15 cellular contexts compared by ENCODE assay signal in genomic region chr15:48802867-48803266, GRCh38. TPM values are rescaled to one million over a fixed set of nuclear protein-coding genes. Genes with fewer than 3 reads are reported as not detected.
DNase-seq lines count a peak whose midpoint lies in the region; ATAC-seq and TF ChIP-seq lines count a peak whose summit lies in the region.
"Had no signal": no experiment of that assay in that cellular context is flagged by ENCODE, and none has a peak within 500 bp of the region (broad histone marks: within the 10 kb centered on the region; RNA-seq: fewer than 3 reads in every experiment).

No MANE protein-coding gene starts in this region.

- CTCF ChIA-PET in activated CD4-positive, alpha-beta T cell treated with anti-CD3 and anti-CD28 coated beads for 36 hours (lab: Charles Lee): interaction anchor here (0.6 to 1.2 kb wide), 3 partner anchors 9 to 719 kb away, joined by 3 read pairs; no protein-coding TSS in a partner anchor

- H3F3A ChIP-seq in neural progenitor cell (ENCODE audit: low read depth): peaks cover 4% of the 10 kb centered on the region

- H3K9ac ChIP-seq in neural progenitor cell: no peak overlapping the region

- no peak for TF ChIP-seq CTCF in retinal pigment epithelial cell (conservative IDR thresholded peaks at IDR 0.05; ENCODE audit: low read depth, low read length)
- TF ChIP-seq CTCF in psoas muscle (IDR thresholded peaks at IDR 0.05): no peak
- TF ChIP-seq CTCF in neural progenitor cell (IDR thresholded peaks at IDR 0.05): no peak
- no peak for TF ChIP-seq CTCF in sigmoid colon (IDR thresholded peaks at IDR 0.05)

- no peaks in the 10 kb centered on the region for H3K27me3 Mint-ChIP-seq in activated CD4-positive, alpha-beta T cell treated with anti-CD3 and anti-CD28 coated beads for 36 hours
- H3K27me3 Mint-ChIP-seq in neural progenitor cell (ENCODE audit: insufficient read depth, low read depth): no peaks in the 10 kb centered on the region
- H3K27me3 Mint-ChIP-seq: activated CD4-positive, alpha-beta memory T cell treated with anti-CD3 and anti-CD28 coated beads, Interleukin-2, amount 10 ng/mL, durations not matched to agents 7 days and 5 days had no signal

- H3K4me1 ChIP-seq in psoas muscle (no peaks in the 10 kb centered on the region), neural progenitor cell (peaks cover 41% of the 10 kb centered on the region), sigmoid colon (no peaks in the 10 kb centered on the region)
- H3K4me1 ChIP-seq: uterus had no signal

- H3K27ac ChIP-seq in psoas muscle: no peak overlapping the region
- no peak overlapping the region for H3K27ac ChIP-seq in neural progenitor cell
- no peak overlapping the region for H3K27ac ChIP-seq in sigmoid colon
- H3K27ac ChIP-seq: uterus had no signal

- no peaks in the 10 kb centered on the region for H3K9me3 Mint-ChIP-seq in activated CD4-positive, alpha-beta T cell treated with anti-CD3 and anti-CD28 coated beads for 36 hours (ENCODE audit: low read depth)
- no peaks in the 10 kb centered on the region for H3K9me3 Mint-ChIP-seq in neural progenitor cell
- H3K9me3 Mint-ChIP-seq: activated CD4-positive, alpha-beta memory T cell treated with anti-CD3 and anti-CD28 coated beads, Interleukin-2, amount 10 ng/mL, durations not matched to agents 7 days and 5 days; immature natural killer cell had no signal

- no peak overlapping the region for H3K4me3 Mint-ChIP-seq in activated CD4-positive, alpha-beta T cell treated with anti-CD3 and anti-CD28 coated beads for 36 hours
- H3K4me3 Mint-ChIP-seq in neural progenitor cell: no peak overlapping the region
- H3K4me3 Mint-ChIP-seq: activated CD4-positive, alpha-beta memory T cell treated with anti-CD3 and anti-CD28 coated beads, Interleukin-2, amount 10 ng/mL, durations not matched to agents 7 days and 5 days; immature natural killer cell had no signal

- no peaks in the 10 kb centered on the region for H3K27me3 ChIP-seq in psoas muscle (ENCODE audit: insufficient read depth in 3 of 3, low read length in 2 of 3)
- H3K27me3 ChIP-seq in neural progenitor cell: no peaks in the 10 kb centered on the region
- H3K27me3 ChIP-seq in sigmoid colon: no peaks in the 10 kb centered on the region
- H3K27me3 ChIP-seq: uterus had no signal

- peaks cover 89% of the 10 kb centered on the region for H3K79me2 ChIP-seq in neural progenitor cell (ENCODE audit: low read depth)

- no peaks in the 10 kb centered on the region for H4K20me1 ChIP-seq in neural progenitor cell (ENCODE audit: low read depth)

- no peak overlapping the region for H3K4me2 ChIP-seq in neural progenitor cell

- H3K4me1 Mint-ChIP-seq in activated CD4-positive, alpha-beta T cell treated with anti-CD3 and anti-CD28 coated beads for 36 hours: peaks cover 28% of the 10 kb centered on the region
- peaks cover 32% of the 10 kb centered on the region for H3K4me1 Mint-ChIP-seq in neural progenitor cell

- ATAC-seq in activated CD4-positive, alpha-beta T cell treated with anti-CD3 and anti-CD28 coated beads for 36 hours: peak; percentile 86
- no peak for ATAC-seq in psoas muscle

- H3K36me3 ChIP-seq in psoas muscle (ENCODE audit: insufficient read depth in 1 of 2, low read depth in 1 of 2) (no peaks in the 10 kb centered on the region), neural progenitor cell (no peaks in the 10 kb centered on the region), sigmoid colon (no peaks in the 10 kb centered on the region)
- H3K36me3 ChIP-seq: uterus had no signal

- no peak for TF ChIP-seq EP300 in sigmoid colon (IDR thresholded peaks at IDR 0.05)

- H3K4me3 ChIP-seq in retinal pigment epithelial cell (ENCODE audit: low read length): no peak overlapping the region
- H3K4me3 ChIP-seq in psoas muscle: no peak overlapping the region
- no peak overlapping the region for H3K4me3 ChIP-seq in neural progenitor cell
- H3K4me3 ChIP-seq in sigmoid colon: no peak overlapping the region
- H3K4me3 ChIP-seq: uterus had no signal

- H2AFZ ChIP-seq in neural progenitor cell (replicated peaks): no peak overlapping the region

- no peak overlapping the region for H3K27ac Mint-ChIP-seq in activated CD4-positive, alpha-beta T cell treated with anti-CD3 and anti-CD28 coated beads for 36 hours
- no peak overlapping the region for H3K27ac Mint-ChIP-seq in neural progenitor cell
- H3K27ac Mint-ChIP-seq: activated CD4-positive, alpha-beta memory T cell treated with anti-CD3 and anti-CD28 coated beads, Interleukin-2, amount 10 ng/mL, durations not matched to agents 7 days and 5 days; immature natural killer cell had no signal

- peaks cover 34% of the 10 kb centered on the region for H3K36me3 Mint-ChIP-seq in activated CD4-positive, alpha-beta T cell treated with anti-CD3 and anti-CD28 coated beads for 36 hours (ENCODE audit: low read depth)
- H3K36me3 Mint-ChIP-seq in neural progenitor cell: peaks cover 2% of the 10 kb centered on the region

- intact Hi-C loops in activated CD4-positive, alpha-beta T cell treated with anti-CD3 and anti-CD28 coated beads for 36 hours (cut with DNase I, micrococcal nuclease): no loop called here
- intact Hi-C loops in psoas muscle (cut with DNase I): loop anchor here (5.0 to 10.0 kb wide), 2 partner anchors 446 to 448 kb away; no protein-coding TSS in a partner anchor
- intact Hi-C loops in sigmoid colon (cut with DNase I): loop anchor here (10.0 kb wide), 1 partner anchor 448 kb away; no protein-coding TSS in a partner anchor

- DNase-seq in activated CD4-positive, alpha-beta T cell treated with anti-CD3 and anti-CD28 coated beads for 36 hours: no peak
- no peak for DNase-seq in activated CD4-positive, alpha-beta T cell treated with anti-CD3 and anti-CD28 coated beads for 48 hours
- peak; percentile 9 for DNase-seq in NCI-H82 treated with DMSO at 0.1 percent for 48 hours (lab: John Stamatoyannopoulos, UW; ENCODE audit: unreplicated experiment)
- DNase-seq in dermis blood vessel endothelial cell: peak; percentile 10
- DNase-seq in retinal pigment epithelial cell (ENCODE audit: low read depth): peak; percentile 99
- DNase-seq in psoas muscle: no peak
- no peak for DNase-seq in neural progenitor cell (ENCODE audit: low spot score)
- no peak for DNase-seq in sigmoid colon
- DNase-seq: activated CD4-positive, alpha-beta memory T cell treated with anti-CD3 and anti-CD28 coated beads, Interleukin-2, amount 10 ng/mL, durations not matched to agents 7 days and 5 days; AML-193; immature natural killer cell; NCI-H146; posterior cingulate gyrus; SHP77 treated with DMSO at 0.1 percent for 48 hours; uterus had no signal

- H3K9me3 ChIP-seq in psoas muscle (no peaks in the 10 kb centered on the region), neural progenitor cell (ENCODE audit: low read depth) (no peaks in the 10 kb centered on the region), sigmoid colon (no peaks in the 10 kb centered on the region)
- H3K9me3 ChIP-seq: uterus had no signal

- POLR2A ChIA-PET in activated CD4-positive, alpha-beta T cell treated with anti-CD3 and anti-CD28 coated beads for 36 hours (lab: Charles Lee): no interaction called here

- TF ChIP-seq POLR2A in sigmoid colon (IDR thresholded peaks at IDR 0.05): no peak

RNA-seq across cellular contexts. Expression of gene CEP152, which starts 8.0 kb away (rescaled TPM):
- 10 to 100 TPM; 34.4 to 42.2 TPM for total RNA-seq in activated CD4-positive, alpha-beta T cell treated with anti-CD3 and anti-CD28 coated beads for 36 hours
- total RNA-seq in dermis blood vessel endothelial cell (3.6 and 8.4 TPM in 2 replicates), psoas muscle (1 to 10 TPM in 1 of 4 donors, under 1 TPM in 3; 0.58 to 1.3 (median 0.89) TPM), neural progenitor cell (ENCODE audit: low replicate concordance) (23.5 and 191 TPM in 2 replicates), sigmoid colon (1 to 10 TPM; 3.1 to 5.1 (median 3.7) TPM)
- polyA plus RNA-seq in psoas muscle (under 1 TPM; 0.35 to 0.69 (median 0.42) TPM), sigmoid colon (1 to 10 TPM in 1 of 3 donors, under 1 TPM in 2; 0.46 to 2.5 (median 0.60) TPM)

Comparison
In these comparisons a context has a peak if more than half of its experiments do, and no peak if none do; other contexts are left out.
1. DNase-seq: peak in NCI-H82 treated with DMSO at 0.1 percent for 48 hours (single experiment), dermis blood vessel endothelial cell (single experiment) and retinal pigment epithelial cell (single experiment); none in activated CD4-positive, alpha-beta T cell treated with anti-CD3 and anti-CD28 coated beads for 36 hours (single experiment), activated CD4-positive, alpha-beta T cell treated with anti-CD3 and anti-CD28 coated beads for 48 hours (single experiment), psoas muscle (0 of 2), neural progenitor cell (single experiment) and sigmoid colon (single experiment).
2. intact Hi-C loops: an anchor here in psoas muscle (5.0 to 10.0 kb wide) and sigmoid colon (10.0 kb wide); none called in activated CD4-positive, alpha-beta T cell treated with anti-CD3 and anti-CD28 coated beads for 36 hours.